ENCODE assay signal across 8 cellular contexts in the genomic region with DNA sequence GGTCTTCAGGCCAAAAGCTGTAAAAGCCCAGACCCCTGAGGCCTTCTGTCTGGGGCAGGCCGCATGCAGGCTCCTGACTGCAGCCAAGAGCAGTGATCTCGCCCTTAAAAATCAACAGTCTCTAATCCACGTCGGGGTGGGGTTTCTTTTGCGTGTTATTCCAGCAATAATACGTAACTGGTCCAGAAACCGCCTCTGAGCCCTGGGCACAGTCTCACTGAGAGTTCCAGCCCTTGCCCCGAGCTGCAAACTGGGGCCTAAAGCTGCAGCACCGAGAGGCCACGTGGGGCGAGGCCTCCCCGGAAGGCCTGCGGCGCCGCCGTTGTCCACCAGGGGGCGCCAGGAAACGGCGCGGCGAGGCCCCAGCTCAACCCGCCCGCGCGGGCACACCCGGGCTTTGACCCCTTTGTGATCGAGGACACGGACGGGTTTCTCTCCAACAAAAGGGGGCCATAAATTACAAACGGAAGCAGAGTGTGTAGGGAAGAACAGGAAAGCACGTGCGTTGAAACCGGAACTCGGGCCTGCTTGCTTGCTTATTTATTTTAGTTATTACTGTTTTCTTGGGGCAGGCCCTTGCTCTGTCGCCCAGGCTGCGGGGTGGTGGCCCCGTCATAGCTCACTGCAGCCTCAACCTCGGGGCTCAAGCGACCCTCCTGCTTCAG.
DNase-seq lines count a peak whose midpoint lies in the region; ATAC-seq, FAIRE-seq and TF ChIP-seq lines count a peak whose summit lies in the region.

No MANE protein-coding gene starts in this region.

- TF ChIP-seq CTCF in HFFc6 (IDR thresholded peaks at IDR 0.05) (peak; percentile 100), activated B cell treated with CpG ODN at 0.5 μM for 24 hours (IDR thresholded peaks at IDR 0.05) (peak; percentile 70), kidney (IDR thresholded peaks at IDR 0.05; ENCODE audit: borderline replicate concordance, extremely low read depth, insufficient read depth) (peak; percentile 96)

- CTCF ChIA-PET in activated B cell treated with CpG ODN at 0.5 μM for 24 hours (lab: Charles Lee) = interaction anchor here (0.6 to 4.2 kb wide), 28 partner anchors 13 to 1030 kb away, joined by 3 to 64 read pairs (median 4); a partner anchor contains a TSS

- H3K4me3 ChIP-seq in kidney (ENCODE audit: low read length in 2 of 2) = peak overlapping the region in 1 of 2 donors; percentile 29

- DNase-seq in DMS53 treated with DMSO at 0.1 percent for 48 hours (lab: John Stamatoyannopoulos, UW; ENCODE audit: unreplicated experiment) (peak; percentile 88), HFFc6 (peak; percentile 26), NCI-H2107 treated with DMSO at 0.1 percent for 48 hours (lab: John Stamatoyannopoulos, UW; ENCODE audit: unreplicated experiment) (peak; percentile 41), activated B cell treated with CpG ODN at 0.5 μM for 24 hours (peak; percentile 91), caudate nucleus (lab: John Stamatoyannopoulos, UW) (peak in 55 of 61 donors; percentile 12 to 85 (median 56)), kidney (peak; percentile 92)
- DNase-seq in stimulated activated CD4-positive, alpha-beta T cell treated with anti-CD3 and anti-CD28 coated beads, Interleukin-15, amount 100 ng/mL, for 48 hours (ENCODE audit: low read depth in 2 of 2) = peak; percentile 67 to 82

- no peak for FAIRE-seq in kidney (lab: Jason Lieb, UNC)

- ATAC-seq in activated B cell treated with CpG ODN at 0.5 μM for 24 hours (ENCODE audit: low read depth) (peak; percentile 99), HG02840 (IDR thresholded peaks at IDR 0.05; ENCODE audit: low FRiP score, unreplicated experiment) (no peak)

- H3K36me3 ChIP-seq in kidney (ENCODE audit: control insufficient read depth in 1 of 2, insufficient read depth in 2 of 2, low read length in 2 of 2) = no peaks in the 10 kb centered on the region

- no peaks in the 10 kb centered on the region for H3K9me3 Mint-ChIP-seq in HFFc6
- no peaks in the 10 kb centered on the region for H3K9me3 Mint-ChIP-seq in activated B cell treated with CpG ODN at 0.5 μM for 24 hours

- H3K27ac ChIP-seq in caudate nucleus (ENCODE audit: low read depth, low read length) (peak overlapping the region; percentile 37), kidney (ENCODE audit: low read depth in 2 of 2, low read length in 2 of 2) (no peak overlapping the region)

- no peak overlapping the region for H3K4me3 Mint-ChIP-seq in HFFc6
- H3K4me3 Mint-ChIP-seq in activated B cell treated with CpG ODN at 0.5 μM for 24 hours = peak overlapping the region; percentile 75

- peak overlapping the region; percentile 65 for H3K27ac Mint-ChIP-seq in HFFc6
- no peak overlapping the region for H3K27ac Mint-ChIP-seq in activated B cell treated with CpG ODN at 0.5 μM for 24 hours

- peak overlapping the region in 1 of 2 donors; percentile 6 for H3K9ac ChIP-seq in kidney (ENCODE audit: low read length in 2 of 2)

- no peaks in the 10 kb centered on the region for H3K9me3 ChIP-seq in kidney (ENCODE audit: control insufficient read depth in 1 of 2, low read length in 2 of 2)

- peaks cover 0 to 6% of the 10 kb centered on the region in 2 donors for H3K4me1 ChIP-seq in kidney (ENCODE audit: control insufficient read depth in 1 of 2, insufficient read depth in 1 of 2, low read depth in 1 of 2, low read length in 2 of 2)

- intact Hi-C loops in activated B cell treated with CpG ODN at 0.5 μM for 24 hours (cut with micrococcal nuclease) = loop anchor here (1.0 to 2.0 kb wide), 7 partner anchors 67 to 1007 kb away; a partner anchor contains a TSS
- intact Hi-C loops in kidney (cut with DNase I) = loop anchor here (10.0 kb wide), 1 partner anchor 239 kb away; no protein-coding TSS in a partner anchor

- POLR2A ChIA-PET in activated B cell treated with CpG ODN at 0.5 μM for 24 hours (lab: Charles Lee) = interaction anchor here (0.6 to 2.9 kb wide), 8 partner anchors 38 to 374 kb away, joined by 3 to 39 read pairs (median 4); a partner anchor contains a TSS

- H3K4me1 Mint-ChIP-seq in HFFc6 (ENCODE audit: low read depth) = peaks cover 56% of the 10 kb centered on the region
- H3K4me1 Mint-ChIP-seq in activated B cell treated with CpG ODN at 0.5 μM for 24 hours = peaks cover 11% of the 10 kb centered on the region

- no peaks in the 10 kb centered on the region for H3K36me3 Mint-ChIP-seq in HFFc6 (ENCODE audit: low read depth)
- no peaks in the 10 kb centered on the region for H3K36me3 Mint-ChIP-seq in activated B cell treated with CpG ODN at 0.5 μM for 24 hours (ENCODE audit: low read depth)

- H3K27me3 Mint-ChIP-seq in HFFc6 (ENCODE audit: insufficient read depth) (peaks cover 6% of the 10 kb centered on the region), activated B cell treated with CpG ODN at 0.5 μM for 24 hours (no peaks in the 10 kb centered on the region)

Comparison
In these comparisons a context has a peak if more than half of its experiments do, and no peak if none do; other contexts are left out.
1. DNase-seq: peak in every context shown above with its lines; median percentile 92 in kidney; 91 in activated B cell treated with CpG ODN at 0.5 μM for 24 hours; 88 in DMS53 treated with DMSO at 0.1 percent for 48 hours; 74 in stimulated activated CD4-positive, alpha-beta T cell treated with anti-CD3 and anti-CD28 coated beads, Interleukin-15, amount 100 ng/mL, for 48 hours; 56 in caudate nucleus; 41 in NCI-H2107 treated with DMSO at 0.1 percent for 48 hours; 26 in HFFc6.